Comparison of ENCODE assay signal across 7 cellular contexts in genomic region chr20:8723296-8723695, GRCh38.
"Had no signal": no experiment of that assay in that cellular context is flagged by ENCODE, and none has a peak within 500 bp of the region (broad histone marks: within the 10 kb centered on the region; RNA-seq: fewer than 3 reads in every experiment).

No MANE protein-coding gene starts in this region.

- FAIRE-seq: HTR-8/SVneo, K562 had no signal

- H3K36me3 Mint-ChIP-seq: IgD-negative memory B cell had no signal

- H3K4me3 Mint-ChIP-seq: IgD-negative memory B cell had no signal

- H3K27ac Mint-ChIP-seq: IgD-negative memory B cell had no signal

- ATAC-seq: K562 had no signal

- H3K4me3 ChIP-seq: K562 had no signal

- H3K27ac ChIP-seq: HL-60 had no signal

- H3K9me3 Mint-ChIP-seq: IgD-negative memory B cell had no signal

- H3K4me1 Mint-ChIP-seq: IgD-negative memory B cell had no signal

- DNase-seq: IMR-90, KBM-7, KG1 had no signal
